8 cellular contexts compared by ENCODE assay signal in genomic region chr22:18076060-18076497, GRCh38. TPM values are rescaled to one million over a fixed set of nuclear protein-coding genes. Genes with fewer than 3 reads are reported as not detected.
DNase-seq lines count a peak whose midpoint lies in the region; ATAC-seq, FAIRE-seq and TF ChIP-seq lines count a peak whose summit lies in the region.

No MANE protein-coding gene starts in this region.

- peak overlapping the region; percentile 43 for H3K27ac Mint-ChIP-seq in activated naive CD4-positive, alpha-beta T cell treated with anti-CD3 and anti-CD28 coated beads, Interleukin-2, amount 50 U/mL, for 24 hours
- no peak overlapping the region for H3K27ac Mint-ChIP-seq in neural crest cell (ENCODE audit: unreplicated experiment)

- peaks cover 8% of the 10 kb centered on the region for H3K36me3 Mint-ChIP-seq in activated naive CD4-positive, alpha-beta T cell treated with anti-CD3 and anti-CD28 coated beads, Interleukin-2, amount 50 U/mL, for 24 hours
- peaks cover 4% of the 10 kb centered on the region for H3K36me3 Mint-ChIP-seq in neural crest cell (ENCODE audit: low read depth)

- H3K4me1 ChIP-seq in HUES48 (ENCODE audit: control insufficient read depth, insufficient read depth, low read length): peaks cover 5% of the 10 kb centered on the region

- H3K9me3 Mint-ChIP-seq in activated naive CD4-positive, alpha-beta T cell treated with anti-CD3 and anti-CD28 coated beads, Interleukin-2, amount 50 U/mL, for 24 hours: no peaks in the 10 kb centered on the region
- H3K9me3 Mint-ChIP-seq in neural crest cell: peaks cover 3% of the 10 kb centered on the region

- no peaks in the 10 kb centered on the region for H3K27me3 ChIP-seq in HUES48 (ENCODE audit: control insufficient read depth, insufficient read depth, low read length)

- H3K27me3 Mint-ChIP-seq in activated naive CD4-positive, alpha-beta T cell treated with anti-CD3 and anti-CD28 coated beads, Interleukin-2, amount 50 U/mL, for 24 hours: no peaks in the 10 kb centered on the region
- no peaks in the 10 kb centered on the region for H3K27me3 Mint-ChIP-seq in neural crest cell (ENCODE audit: low read depth)

- H3K27ac ChIP-seq in HUES48 (ENCODE audit: low read depth, low read length): peak overlapping the region; percentile 4

- peak; percentile 68 for FAIRE-seq in frontal cortex (lab: Jason Lieb, UNC)

- H3K4me1 Mint-ChIP-seq in activated naive CD4-positive, alpha-beta T cell treated with anti-CD3 and anti-CD28 coated beads, Interleukin-2, amount 50 U/mL, for 24 hours: peaks cover 38% of the 10 kb centered on the region
- H3K4me1 Mint-ChIP-seq in neural crest cell: peaks cover 17% of the 10 kb centered on the region

- H3K9ac ChIP-seq in HUES48 (ENCODE audit: low read depth, low read length): no peak overlapping the region

- H3K36me3 ChIP-seq in HUES48 (ENCODE audit: control insufficient read depth, insufficient read depth, low read length): peaks cover 17% of the 10 kb centered on the region

- peak; percentile 93 for TF ChIP-seq CTCF in neural crest cell (conservative IDR thresholded peaks at IDR 0.05)

- DNase-seq in DMS53 (lab: John Stamatoyannopoulos, UW): peak; percentile 89
- DNase-seq in NOMO-1 treated with dmso at 0.1 percent for 144 hours (lab: John Stamatoyannopoulos, UW; ENCODE audit: unreplicated experiment): peak; percentile 54
- peak; percentile 70 to 75 for DNase-seq in frontal cortex (ENCODE audit: low spot score in 2 of 2)
- DNase-seq in neural crest cell (ENCODE audit: low read depth, low spot score): peak; percentile 65

- no peak overlapping the region for H3K4me3 ChIP-seq in HUES48 (ENCODE audit: low read depth, low read length)

- ATAC-seq in HG03135 (IDR thresholded peaks at IDR 0.05; ENCODE audit: unreplicated experiment) (no peak), HG03457 (IDR thresholded peaks at IDR 0.05; ENCODE audit: unreplicated experiment) (no peak)

- H3K4me3 Mint-ChIP-seq in activated naive CD4-positive, alpha-beta T cell treated with anti-CD3 and anti-CD28 coated beads, Interleukin-2, amount 50 U/mL, for 24 hours: peak overlapping the region; percentile 59
- peak overlapping the region; percentile 79 for H3K4me3 Mint-ChIP-seq in neural crest cell

- H3K9me3 ChIP-seq in HUES48 (ENCODE audit: control insufficient read depth, insufficient read depth, low read length): no peaks in the 10 kb centered on the region

RNA-seq across cellular contexts. Expression of gene PEX26, which starts 1.7 kb away (rescaled TPM):
- total RNA-seq in frontal cortex (9.4 TPM), neural crest cell (44.9 and 46.0 TPM in 2 replicates)

RNA-seq across cellular contexts. Expression of gene TUBA8, which starts 34.5 kb away (rescaled TPM):
- total RNA-seq in frontal cortex: 2.9 TPM
- total RNA-seq in neural crest cell: 2.0 and 2.8 TPM in 2 replicates

RNA-seq across cellular contexts. Expression of gene MICAL3, which starts 51.7 kb away (rescaled TPM):
- total RNA-seq in frontal cortex: 44.8 TPM
- total RNA-seq in neural crest cell: 84.5 and 87.1 TPM in 2 replicates
